ENCODE assay signal across 1 cellular context in genomic region chr7:99396418-99396817, GRCh38.
A peak's percentile ranks its signal among the peaks of the same experiment; 100 is the strongest.
TF ChIP-seq lines count a peak whose summit lies in the region.

No MANE protein-coding gene starts in this region.

TF ChIP-seq in GM23338, 12 proteins besides CTCF, POLR2A, EP300 and RAD21:
- peak; percentile 12; the same call in 1 of the 2 replicates for TF ChIP-seq POLR2AphosphoS5 (IDR thresholded peaks at IDR 0.05; ENCODE audit: low read depth)
TF ChIP-seq in GM23338: peak in this region for 1; not testable (repeated sequence) for 11.
